In genomic region chr2:85265304-85265703, GRCh38 we compare ENCODE assay signal across 19 cellular contexts.
DNase-seq lines count a peak whose midpoint lies in the region; ATAC-seq, FAIRE-seq and TF ChIP-seq lines count a peak whose summit lies in the region.
"Had no signal": no experiment of that assay in that cellular context is flagged by ENCODE, and none has a peak within 500 bp of the region (broad histone marks: within the 10 kb centered on the region; RNA-seq: fewer than 3 reads in every experiment).

No MANE protein-coding gene starts in this region.

- no peaks in the 10 kb centered on the region for H4K20me1 ChIP-seq in endothelial cell of umbilical vein (replicated peaks; ENCODE audit: control insufficient read depth, extremely low read depth, insufficient read depth, low read length)

- FAIRE-seq in endothelial cell of umbilical vein (lab: Jason Lieb, UNC), result no peak

- no peak for DNase-seq in endothelial cell of umbilical vein (ENCODE audit: low read depth, low spot score)
- peak; percentile 89 for DNase-seq in mesenteric fat pad (ENCODE audit: low spot score)
- DNase-seq in LoVo (ENCODE audit: low spot score), result no peak
- DNase-seq: activated CD4-positive, alpha-beta T cell treated with anti-CD3 and anti-CD28 coated beads for 4 hours; activated naive CD4-positive, alpha-beta T cell treated with anti-CD3 and anti-CD28 coated beads, Interleukin-2, amount 10 ng/mL, durations not matched to agents 7 days and 5 days; activated T-cell treated with anti-CD3 and anti-CD28 coated beads for 4 hours; effector memory CD4-positive, alpha-beta T cell; mucosa of descending colon; NCI-H2171; NCI-H82; SHP77; T1000 had no signal

- peaks cover 30% of the 10 kb centered on the region for H3K4me1 ChIP-seq in HUES48 (ENCODE audit: control insufficient read depth, insufficient read depth, low read length)
- peaks cover 37% of the 10 kb centered on the region for H3K4me1 ChIP-seq in endothelial cell of umbilical vein (ENCODE audit: control insufficient read depth, extremely low read depth, insufficient read depth, low read length)
- peaks cover 4 to 71% (median 44%) of the 10 kb centered on the region in 5 donors for H3K4me1 ChIP-seq in subcutaneous abdominal adipose tissue (ENCODE audit: control insufficient read depth in 5 of 5, insufficient read depth in 5 of 5, low read length in 5 of 5)
- H3K4me1 ChIP-seq: foreskin keratinocyte had no signal

- no peak overlapping the region for H3K4me3 ChIP-seq in HUES48 (ENCODE audit: low read depth, low read length)
- H3K4me3 ChIP-seq in endothelial cell of umbilical vein (replicated peaks in 1 of 3; ENCODE audit: insufficient read depth in 1 of 3, low read depth in 1 of 3, low read length in 3 of 3), result no peak overlapping the region
- H3K4me3 ChIP-seq in subcutaneous abdominal adipose tissue (ENCODE audit: low read depth in 1 of 5, low read length in 5 of 5), result no peak overlapping the region
- H3K4me3 ChIP-seq: mucosa of descending colon, prostate gland had no signal

- H3K27me3 ChIP-seq in HUES48 (ENCODE audit: control insufficient read depth, insufficient read depth, low read length) (no peaks in the 10 kb centered on the region), endothelial cell of umbilical vein (ENCODE audit: control insufficient read depth in 2 of 2, insufficient read depth in 2 of 2, low read length in 2 of 2) (no peaks in the 10 kb centered on the region), subcutaneous abdominal adipose tissue (ENCODE audit: control insufficient read depth in 5 of 5, insufficient read depth in 4 of 5, low read length in 5 of 5) (no peaks in the 10 kb centered on the region)
- H3K27me3 ChIP-seq: foreskin keratinocyte had no signal

- H3K9me1 ChIP-seq in endothelial cell of umbilical vein (replicated peaks; ENCODE audit: control insufficient read depth, extremely low read depth, insufficient read depth, low read length), result no peaks in the 10 kb centered on the region

- CTCF ChIA-PET in endothelial cell of umbilical vein (lab: Charles Lee), result interaction anchor here (0.8 to 2.4 kb wide), 8 partner anchors 9 to 132 kb away, joined by 3 to 25 read pairs (median 4); partner anchors contain the start of gene TCF7L1

- H3K4me2 ChIP-seq in endothelial cell of umbilical vein (ENCODE audit: insufficient read depth, low read length), result peak overlapping the region; percentile 59

- TF ChIP-seq CTCF in endothelial cell of umbilical vein (IDR thresholded peaks at IDR 0.05; ENCODE audit: extremely low read depth in 1 of 2, insufficient read depth in 1 of 2, low read depth in 1 of 2, low read length in 2 of 2), result no peak

- peak overlapping the region; percentile 32 for H2AFZ ChIP-seq in endothelial cell of umbilical vein (ENCODE audit: low read depth, low read length)

- H3K9me3 ChIP-seq in HUES48 (ENCODE audit: control insufficient read depth, insufficient read depth, low read length), result no peaks in the 10 kb centered on the region
- no peaks in the 10 kb centered on the region for H3K9me3 ChIP-seq in endothelial cell of umbilical vein (replicated peaks; ENCODE audit: control insufficient read depth, insufficient read depth, low read length)
- no peaks in the 10 kb centered on the region for H3K9me3 ChIP-seq in subcutaneous abdominal adipose tissue (ENCODE audit: control insufficient read depth in 5 of 5, low read length in 5 of 5)
- H3K9me3 ChIP-seq: mucosa of descending colon, prostate gland had no signal

- H3K9ac ChIP-seq in HUES48 (ENCODE audit: low read depth, low read length) (no peak overlapping the region), endothelial cell of umbilical vein (replicated peaks; ENCODE audit: extremely low read depth, insufficient read depth, low read length) (peak overlapping the region; percentile 63), subcutaneous abdominal adipose tissue (ENCODE audit: low read length in 5 of 5) (peak overlapping the region in 1 of 5 donors; percentile 48)

- no peak for TF ChIP-seq POLR2A in endothelial cell of umbilical vein (IDR thresholded peaks at IDR 0.05; ENCODE audit: low read depth, low read length)

- ATAC-seq in GM18861 (IDR thresholded peaks at IDR 0.05; ENCODE audit: unreplicated experiment) (no peak), SK-N-SH treated with all-trans-retinoic acid at 6 μM for 48 hours (no peak), HG03280 (IDR thresholded peaks at IDR 0.05; ENCODE audit: unreplicated experiment) (no peak)
- ATAC-seq: foreskin keratinocyte, mucosa of descending colon had no signal

- intact Hi-C loops in endothelial cell of umbilical vein (cut with micrococcal nuclease), result loop anchor here (5.0 kb wide), 1 partner anchor 83 kb away; no protein-coding TSS in a partner anchor

- H3K27ac ChIP-seq in HUES48 (ENCODE audit: low read depth, low read length), result peak overlapping the region; percentile 30
- peak overlapping the region; percentile 92 for H3K27ac ChIP-seq in endothelial cell of umbilical vein (ENCODE audit: insufficient read depth, low read depth, low read length)
- peak overlapping the region; percentile 49 for H3K27ac ChIP-seq in subcutaneous abdominal adipose tissue (ENCODE audit: low read depth, low read length)
- H3K27ac ChIP-seq: foreskin keratinocyte, prostate gland had no signal

- POLR2A ChIA-PET in endothelial cell of umbilical vein (lab: Charles Lee), result no interaction called here

- H3K36me3 ChIP-seq in HUES48 (ENCODE audit: control insufficient read depth, insufficient read depth, low read length) (peaks cover 12% of the 10 kb centered on the region), endothelial cell of umbilical vein (ENCODE audit: control insufficient read depth in 2 of 2, extremely low read depth in 1 of 2, insufficient read depth in 2 of 2, low read length in 2 of 2) (no peaks in the 10 kb centered on the region), subcutaneous abdominal adipose tissue (ENCODE audit: control insufficient read depth in 5 of 5, insufficient read depth in 5 of 5, low read length in 5 of 5) (no peaks in the 10 kb centered on the region)
- H3K36me3 ChIP-seq: prostate gland had no signal

- H3K79me2 ChIP-seq in endothelial cell of umbilical vein (ENCODE audit: control insufficient read depth, insufficient read depth, low read length), result no peaks in the 10 kb centered on the region

- no TSS peak for BruUV-seq in endothelial cell of umbilical vein (replicated peaks; lab: Mats Ljungman, UMichigan)

- dilution Hi-C loops in endothelial cell of umbilical vein (cut with MboI; ENCODE audit: extremely low pct_ligation_motif_present, low sequenced_read_pairs), result no loop called here

TF ChIP-seq in endothelial cell of umbilical vein, 7 proteins besides CTCF, POLR2A, EP300 and RAD21:
- TF ChIP-seq MYC (IDR thresholded peaks at IDR 0.05; ENCODE audit: low read depth, low read length) (no peak), POLR2AphosphoS5 (IDR thresholded peaks at IDR 0.05; ENCODE audit: insufficient read depth, low read depth, low read length) (no peak), GATA2 (IDR thresholded peaks at IDR 0.05; ENCODE audit: insufficient read depth, insufficient read length, low read depth, low read length) (no peak), EZH2 (IDR thresholded peaks at IDR 0.05; ENCODE audit: borderline replicate concordance, low read depth, low read length, severe bottlenecking) (no peak), FOS (IDR thresholded peaks at IDR 0.05; ENCODE audit: borderline replicate concordance, insufficient read depth, low read length) (no peak), JUN (IDR thresholded peaks at IDR 0.05; ENCODE audit: borderline replicate concordance, insufficient read depth, insufficient read length, low read depth) (no peak)
- TF ChIP-seq, protein P1, sequence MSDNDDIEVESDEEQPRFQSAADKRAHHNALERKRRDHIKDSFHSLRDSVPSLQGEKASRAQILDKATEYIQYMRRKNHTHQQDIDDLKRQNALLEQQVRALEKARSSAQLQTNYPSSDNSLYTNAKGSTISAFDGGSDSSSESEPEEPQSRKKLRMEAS (IDR thresholded peaks at IDR 0.05; ENCODE audit: insufficient read depth, insufficient read length), result no peak

TF ChIP-seq in SK-N-SH treated with all-trans-retinoic acid at 6 μM for 48 hours, 23 proteins besides CTCF, POLR2A, EP300 and RAD21 (continues in another document):
- TF ChIP-seq ZNF565 (CRISPR knock-in tag; conservative IDR thresholded peaks at IDR 0.05; ENCODE audit: low read depth) (no peak), ZNF8 (CRISPR knock-in tag; IDR thresholded peaks at IDR 0.05) (no peak), POU6F1 (CRISPR knock-in tag; IDR thresholded peaks at IDR 0.05; ENCODE audit: borderline replicate concordance, low read depth) (no peak), PPARA (CRISPR knock-in tag; IDR thresholded peaks at IDR 0.05; ENCODE audit: borderline replicate concordance) (no peak), ARNTL (CRISPR knock-in tag; IDR thresholded peaks at IDR 0.05; ENCODE audit: borderline replicate concordance, low read depth) (no peak), SNAI2 (CRISPR knock-in tag; IDR thresholded peaks at IDR 0.05) (no peak)
- TF ChIP-seq, protein P2, sequence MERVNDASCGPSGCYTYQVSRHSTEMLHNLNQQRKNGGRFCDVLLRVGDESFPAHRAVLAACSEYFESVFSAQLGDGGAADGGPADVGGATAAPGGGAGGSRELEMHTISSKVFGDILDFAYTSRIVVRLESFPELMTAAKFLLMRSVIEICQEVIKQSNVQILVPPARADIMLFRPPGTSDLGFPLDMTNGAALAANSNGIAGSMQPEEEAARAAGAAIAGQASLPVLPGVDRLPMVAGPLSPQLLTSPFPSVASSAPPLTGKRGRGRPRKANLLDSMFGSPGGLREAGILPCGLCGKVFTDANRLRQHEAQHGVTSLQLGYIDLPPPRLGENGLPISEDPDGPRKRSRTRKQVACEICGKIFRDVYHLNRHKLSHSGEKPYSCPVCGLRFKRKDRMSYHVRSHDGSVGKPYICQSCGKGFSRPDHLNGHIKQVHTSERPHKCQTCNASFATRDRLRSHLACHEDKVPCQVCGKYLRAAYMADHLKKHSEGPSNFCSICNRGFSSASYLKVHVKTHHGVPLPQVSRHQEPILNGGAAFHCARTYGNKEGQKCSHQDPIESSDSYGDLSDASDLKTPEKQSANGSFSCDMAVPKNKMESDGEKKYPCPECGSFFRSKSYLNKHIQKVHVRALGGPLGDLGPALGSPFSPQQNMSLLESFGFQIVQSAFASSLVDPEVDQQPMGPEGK (CRISPR knock-in tag; IDR thresholded peaks at IDR 0.05; ENCODE audit: borderline replicate concordance), result no peak

Comparison
In these comparisons a context has a peak if more than half of its experiments do, and no peak if none do; other contexts are left out.
1. H3K27ac ChIP-seq: peak in every context shown above with its lines; median percentile 92 in endothelial cell of umbilical vein; 49 in subcutaneous abdominal adipose tissue; 30 in HUES48.